ENCODE assay signal across 17 cellular contexts in the genomic region with DNA sequence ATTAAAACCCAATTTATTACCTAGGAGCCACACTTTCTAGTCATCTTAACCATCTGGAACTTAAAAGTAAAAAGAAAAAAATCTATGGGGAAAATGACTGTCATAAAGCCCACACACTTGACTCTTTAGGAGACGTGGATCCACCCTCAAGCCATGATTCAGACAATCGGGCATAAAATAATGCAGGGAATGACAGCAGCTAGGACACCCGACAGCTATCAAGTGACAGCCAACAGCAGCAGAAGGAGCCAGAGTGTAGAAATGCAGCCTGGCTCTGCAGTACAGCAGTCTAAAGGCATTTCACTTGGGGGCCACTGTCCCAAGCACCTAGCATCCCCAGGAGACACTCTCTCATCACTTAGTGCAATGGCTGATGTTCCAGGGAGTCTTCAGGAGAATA.
DNase-seq lines count a peak whose midpoint lies in the region; ATAC-seq and TF ChIP-seq lines count a peak whose summit lies in the region.
"Had no signal": no experiment of that assay in that cellular context is flagged by ENCODE, and none has a peak within 500 bp of the region (broad histone marks: within the 10 kb centered on the region; RNA-seq: fewer than 3 reads in every experiment).

No MANE protein-coding gene starts in this region.

- H3K4me2 ChIP-seq in OCI-LY1 (ENCODE audit: low read length): peak overlapping the region; percentile 48; the same call in 1 of the 2 replicates

- peak overlapping the region; percentile 30; the same call in 1 of the 2 replicates for H3K9ac ChIP-seq in OCI-LY1 (ENCODE audit: low read length)
- H3K9ac ChIP-seq: GM23248 had no signal

- peak overlapping the region; percentile 13 for H3K4me3 ChIP-seq in OCI-LY1 (ENCODE audit: low read depth, low read length, poor library complexity, severe bottlenecking)
- H3K4me3 ChIP-seq: GM23248 had no signal

- H4K20me1 ChIP-seq in OCI-LY1 (ENCODE audit: insufficient read depth, low read length): no peaks in the 10 kb centered on the region

- DNase-seq in head of caudate nucleus (peak in 23 of 42 donors; percentile 6 to 76 (median 31)), putamen (ENCODE audit: low spot score) (peak; percentile 55), MV-4-11 (lab: John Stamatoyannopoulos, UW) (no peak), NCI-H2171 (lab: John Stamatoyannopoulos, UW) (no peak)
- DNase-seq in activated naive CD4-positive, alpha-beta T cell (lab: John Stamatoyannopoulos, UW): no peak
- DNase-seq: C1 segment of cervical spinal cord; Calu3; CD4-positive, alpha-beta memory T cell; COR-L47; DMS53; DMS79 treated with DMSO at 0.1 percent for 48 hours; GM23248; H7; HCEC 1CT had no signal

- no peak overlapping the region for H2AFZ ChIP-seq in OCI-LY1 (ENCODE audit: low read length)
- H2AFZ ChIP-seq: GM23248 had no signal

- no peaks in the 10 kb centered on the region for H3F3A ChIP-seq in OCI-LY1 (ENCODE audit: insufficient read depth, low read length)

- no peaks in the 10 kb centered on the region for H3K9me3 ChIP-seq in OCI-LY1 (ENCODE audit: low read length)

- peaks cover 53% of the 10 kb centered on the region for H3K4me1 ChIP-seq in OCI-LY1 (ENCODE audit: insufficient read depth, low read length, severe bottlenecking)

- no peaks in the 10 kb centered on the region for H3K36me3 ChIP-seq in OCI-LY1 (ENCODE audit: insufficient read depth, low read length)

- peak overlapping the region; percentile 82 for H3K27ac ChIP-seq in OCI-LY1 (ENCODE audit: low read depth, low read length, poor library complexity, severe bottlenecking)
- H3K27ac ChIP-seq: GM23248 had no signal

- H3K79me2 ChIP-seq in OCI-LY1 (ENCODE audit: insufficient read depth, low read length): no peaks in the 10 kb centered on the region

- intact Hi-C loops in head of caudate nucleus (cut with DNase I): no loop called here

- no peak for TF ChIP-seq CTCF in OCI-LY1 (IDR thresholded peaks at IDR 0.05; ENCODE audit: low read length)

- no peaks in the 10 kb centered on the region for H3K9me2 ChIP-seq in OCI-LY1 (ENCODE audit: low read depth, low read length)

- peak; percentile 22 for ATAC-seq in GM18867 (IDR thresholded peaks at IDR 0.05; ENCODE audit: unreplicated experiment)
- ATAC-seq in HG02798 (IDR thresholded peaks at IDR 0.05; ENCODE audit: poor library complexity, unreplicated experiment): no peak

- no peaks in the 10 kb centered on the region for H3K27me3 ChIP-seq in OCI-LY1 (ENCODE audit: insufficient read depth, low read length)

Comparison
In these comparisons a context has a peak if more than half of its experiments do, and no peak if none do; other contexts are left out.
1. DNase-seq: peak in head of caudate nucleus (23 of 42) and putamen (single experiment); none in activated naive CD4-positive, alpha-beta T cell (0 of 4), MV-4-11 (single experiment) and NCI-H2171 (single experiment).